In the genomic region with DNA sequence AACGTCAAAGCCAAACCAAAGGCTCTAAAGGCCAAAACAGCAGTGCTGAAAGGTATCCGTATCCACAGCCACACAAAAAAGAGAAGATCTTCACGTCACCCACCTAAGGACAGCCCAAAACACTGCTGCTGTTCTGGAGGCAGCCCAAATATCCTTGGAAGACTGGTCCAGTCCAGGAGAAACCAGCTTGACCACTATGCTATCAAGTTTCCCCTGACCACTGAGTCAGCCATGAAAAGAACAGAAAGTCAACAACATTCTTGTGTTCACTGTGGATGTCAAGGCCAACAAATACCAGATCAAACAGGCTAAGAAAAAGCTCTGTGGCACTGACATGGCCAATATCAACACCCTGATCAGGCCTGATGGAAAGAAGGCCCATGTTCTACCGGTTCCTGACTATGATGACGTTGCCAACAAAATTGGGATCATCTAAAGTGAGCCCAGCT, we compare ENCODE assay signal across 1 cellular context.
A peak's percentile ranks its signal among the peaks of the same experiment; 100 is the strongest.
TF ChIP-seq lines count a peak whose summit lies in the region.

No MANE protein-coding gene starts in this region.

TF ChIP-seq in HepG2, 621 proteins besides CTCF, POLR2A, EP300 and RAD21 (continued from another document and continues in another):
- TF ChIP-seq ZNF230 (CRISPR knock-in tag; IDR thresholded peaks at IDR 0.05) (no peak), STAG1 (CRISPR knock-in tag; IDR thresholded peaks at IDR 0.05) (peak; percentile 4; the same call in 1 of the 2 replicates), ATF1 (CRISPR knock-in tag; IDR thresholded peaks at IDR 0.05) (peak; percentile 59), SAP130 (CRISPR knock-in tag; IDR thresholded peaks at IDR 0.05; ENCODE audit: low read depth) (peak; percentile 96), KLF15 (CRISPR knock-in tag; IDR thresholded peaks at IDR 0.05; ENCODE audit: borderline replicate concordance) (no peak), ZNF121 (CRISPR knock-in tag; IDR thresholded peaks at IDR 0.05) (peak; percentile 75), MEIS1 (CRISPR knock-in tag; IDR thresholded peaks at IDR 0.05; ENCODE audit: borderline replicate concordance) (peak; percentile 65; the same call in 1 of the 2 replicates), IRF2 (CRISPR knock-in tag; IDR thresholded peaks at IDR 0.05) (peak; percentile 89), NCOA2 (CRISPR knock-in tag; IDR thresholded peaks at IDR 0.05) (peak; percentile 88), ZBTB49 (CRISPR knock-in tag; IDR thresholded peaks at IDR 0.05; ENCODE audit: borderline replicate concordance) (no peak), ZMYM2 (CRISPR knock-in tag; IDR thresholded peaks at IDR 0.05) (peak; percentile 42; the same call in 1 of the 2 replicates), ZFP37 (CRISPR knock-in tag; IDR thresholded peaks at IDR 0.05; ENCODE audit: borderline replicate concordance) (0 out of 2 replicates have a peak, but pooled peaks have one; percentile 38), XRCC5 (optimal IDR thresholded peaks at IDR 0.05; ENCODE audit: low read length) (no peak), ZBED4 (CRISPR knock-in tag; IDR thresholded peaks at IDR 0.05; ENCODE audit: borderline replicate concordance) (peak; percentile 95; the same call in 1 of the 2 replicates), ZNF609 (CRISPR knock-in tag; IDR thresholded peaks at IDR 0.05; ENCODE audit: borderline replicate concordance) (peak; percentile 89), ZNF776 (CRISPR knock-in tag; IDR thresholded peaks at IDR 0.05) (no peak), CBX5 (CRISPR knock-in tag; IDR thresholded peaks at IDR 0.05; ENCODE audit: borderline replicate concordance) (peak; percentile 67; the same call in 1 of the 2 replicates), ZNF761 (CRISPR knock-in tag; conservative IDR thresholded peaks at IDR 0.05) (no peak), YEATS4 (CRISPR knock-in tag; IDR thresholded peaks at IDR 0.05; ENCODE audit: borderline replicate concordance) (peak; percentile 46; the same call in 1 of the 2 replicates), ZNF251 (CRISPR knock-in tag; IDR thresholded peaks at IDR 0.05) (no peak), ISL2 (CRISPR knock-in tag; IDR thresholded peaks at IDR 0.05) (peak; percentile 83)
- TF ChIP-seq, protein P1, sequence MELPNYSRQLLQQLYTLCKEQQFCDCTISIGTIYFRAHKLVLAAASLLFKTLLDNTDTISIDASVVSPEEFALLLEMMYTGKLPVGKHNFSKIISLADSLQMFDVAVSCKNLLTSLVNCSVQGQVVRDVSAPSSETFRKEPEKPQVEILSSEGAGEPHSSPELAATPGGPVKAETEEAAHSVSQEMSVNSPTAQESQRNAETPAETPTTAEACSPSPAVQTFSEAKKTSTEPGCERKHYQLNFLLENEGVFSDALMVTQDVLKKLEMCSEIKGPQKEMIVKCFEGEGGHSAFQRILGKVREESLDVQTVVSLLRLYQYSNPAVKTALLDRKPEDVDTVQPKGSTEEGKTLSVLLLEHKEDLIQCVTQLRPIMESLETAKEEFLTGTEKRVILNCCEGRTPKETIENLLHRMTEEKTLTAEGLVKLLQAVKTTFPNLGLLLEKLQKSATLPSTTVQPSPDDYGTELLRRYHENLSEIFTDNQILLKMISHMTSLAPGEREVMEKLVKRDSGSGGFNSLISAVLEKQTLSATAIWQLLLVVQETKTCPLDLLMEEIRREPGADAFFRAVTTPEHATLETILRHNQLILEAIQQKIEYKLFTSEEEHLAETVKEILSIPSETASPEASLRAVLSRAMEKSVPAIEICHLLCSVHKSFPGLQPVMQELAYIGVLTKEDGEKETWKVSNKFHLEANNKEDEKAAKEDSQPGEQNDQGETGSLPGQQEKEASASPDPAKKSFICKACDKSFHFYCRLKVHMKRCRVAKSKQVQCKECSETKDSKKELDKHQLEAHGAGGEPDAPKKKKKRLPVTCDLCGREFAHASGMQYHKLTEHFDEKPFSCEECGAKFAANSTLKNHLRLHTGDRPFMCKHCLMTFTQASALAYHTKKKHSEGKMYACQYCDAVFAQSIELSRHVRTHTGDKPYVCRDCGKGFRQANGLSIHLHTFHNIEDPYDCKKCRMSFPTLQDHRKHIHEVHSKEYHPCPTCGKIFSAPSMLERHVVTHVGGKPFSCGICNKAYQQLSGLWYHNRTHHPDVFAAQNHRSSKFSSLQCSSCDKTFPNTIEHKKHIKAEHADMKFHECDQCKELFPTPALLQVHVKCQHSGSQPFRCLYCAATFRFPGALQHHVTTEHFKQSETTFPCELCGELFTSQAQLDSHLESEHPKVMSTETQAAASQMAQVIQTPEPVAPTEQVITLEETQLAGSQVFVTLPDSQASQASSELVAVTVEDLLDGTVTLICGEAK (IDR thresholded peaks at IDR 0.05) = no peak
- TF ChIP-seq, protein P1 (CRISPR knock-in tag; IDR thresholded peaks at IDR 0.05) = peak; percentile 56; the same call in 1 of the 2 replicates
- TF ChIP-seq, protein P2, sequence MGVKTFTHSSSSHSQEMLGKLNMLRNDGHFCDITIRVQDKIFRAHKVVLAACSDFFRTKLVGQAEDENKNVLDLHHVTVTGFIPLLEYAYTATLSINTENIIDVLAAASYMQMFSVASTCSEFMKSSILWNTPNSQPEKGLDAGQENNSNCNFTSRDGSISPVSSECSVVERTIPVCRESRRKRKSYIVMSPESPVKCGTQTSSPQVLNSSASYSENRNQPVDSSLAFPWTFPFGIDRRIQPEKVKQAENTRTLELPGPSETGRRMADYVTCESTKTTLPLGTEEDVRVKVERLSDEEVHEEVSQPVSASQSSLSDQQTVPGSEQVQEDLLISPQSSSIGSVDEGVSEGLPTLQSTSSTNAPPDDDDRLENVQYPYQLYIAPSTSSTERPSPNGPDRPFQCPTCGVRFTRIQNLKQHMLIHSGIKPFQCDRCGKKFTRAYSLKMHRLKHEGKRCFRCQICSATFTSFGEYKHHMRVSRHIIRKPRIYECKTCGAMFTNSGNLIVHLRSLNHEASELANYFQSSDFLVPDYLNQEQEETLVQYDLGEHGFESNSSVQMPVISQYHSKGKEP (CRISPR knock-in tag; IDR thresholded peaks at IDR 0.05) = no peak
- TF ChIP-seq, protein P3, sequence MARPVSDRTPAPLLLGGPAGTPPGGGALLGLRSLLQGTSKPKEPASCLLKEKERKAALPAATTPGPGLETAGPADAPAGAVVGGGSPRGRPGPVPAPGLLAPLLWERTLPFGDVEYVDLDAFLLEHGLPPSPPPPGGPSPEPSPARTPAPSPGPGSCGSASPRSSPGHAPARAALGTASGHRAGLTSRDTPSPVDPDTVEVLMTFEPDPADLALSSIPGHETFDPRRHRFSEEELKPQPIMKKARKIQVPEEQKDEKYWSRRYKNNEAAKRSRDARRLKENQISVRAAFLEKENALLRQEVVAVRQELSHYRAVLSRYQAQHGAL (CRISPR knock-in tag; IDR thresholded peaks at IDR 0.05; ENCODE audit: not compliant biosample characterization) = peak; percentile 84
- TF ChIP-seq, protein P4, sequence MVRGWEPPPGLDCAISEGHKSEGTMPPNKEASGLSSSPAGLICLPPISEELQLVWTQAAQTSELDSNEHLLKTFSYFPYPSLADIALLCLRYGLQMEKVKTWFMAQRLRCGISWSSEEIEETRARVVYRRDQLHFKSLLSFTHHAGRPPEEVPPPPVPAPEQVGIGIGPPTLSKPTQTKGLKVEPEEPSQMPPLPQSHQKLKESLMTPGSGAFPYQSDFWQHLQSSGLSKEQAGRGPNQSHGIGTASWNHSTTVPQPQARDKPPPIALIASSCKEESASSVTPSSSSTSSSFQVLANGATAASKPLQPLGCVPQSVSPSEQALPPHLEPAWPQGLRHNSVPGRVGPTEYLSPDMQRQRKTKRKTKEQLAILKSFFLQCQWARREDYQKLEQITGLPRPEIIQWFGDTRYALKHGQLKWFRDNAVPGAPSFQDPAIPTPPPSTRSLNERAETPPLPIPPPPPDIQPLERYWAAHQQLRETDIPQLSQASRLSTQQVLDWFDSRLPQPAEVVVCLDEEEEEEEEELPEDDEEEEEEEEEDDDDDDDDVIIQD (CRISPR knock-in tag; IDR thresholded peaks at IDR 0.05; ENCODE audit: low read depth) = peak; percentile 99
